ENCODE assay signal across 22 cellular contexts in the genomic region with DNA sequence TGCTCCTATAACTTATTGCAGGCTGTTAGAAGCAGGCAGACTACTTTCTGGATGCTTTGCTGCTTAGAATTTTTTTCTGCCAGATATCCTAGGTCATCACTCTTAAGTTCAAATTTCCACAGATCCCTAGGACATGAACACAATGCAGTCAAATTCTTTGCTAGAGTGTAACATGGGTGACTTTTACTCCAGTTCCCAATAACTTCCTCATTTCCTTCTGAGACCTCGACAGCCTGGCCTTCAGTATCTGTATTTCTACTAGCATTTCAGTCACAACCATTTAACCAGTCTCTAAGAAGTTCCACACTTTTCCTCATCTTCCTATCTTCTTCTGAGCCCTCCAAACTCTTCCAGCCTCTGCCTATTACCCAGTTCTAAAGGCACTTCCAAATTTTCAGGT.
"Had no signal": no experiment of that assay in that cellular context is flagged by ENCODE, and none has a peak within 500 bp of the region (broad histone marks: within the 10 kb centered on the region; RNA-seq: fewer than 3 reads in every experiment).

No MANE protein-coding gene starts in this region.

- FAIRE-seq: frontal cortex, TTC549 had no signal

- H3K36me3 ChIP-seq: adrenal gland, ascending aorta, brain microvascular endothelial cell, esophagus muscularis mucosa, neutrophil, ovary, prostate gland, spleen, thoracic aorta had no signal

- ATAC-seq: activated T-cell treated with anti-CD3 and anti-CD28 coated beads, Interleukin-2, amount 50 U/mL, for 4 hours had no signal

- H3K4me1 ChIP-seq: adrenal gland, ascending aorta, prostate gland had no signal

- H3K27ac ChIP-seq: adrenal gland, ascending aorta, brain microvascular endothelial cell, esophagus muscularis mucosa, neutrophil, ovary, prostate gland, spleen, thoracic aorta had no signal

- H3K4me3 ChIP-seq: adrenal gland, ascending aorta, esophagus muscularis mucosa, ovary, prostate gland, spleen, thoracic aorta had no signal

- H3K9me3 ChIP-seq: adrenal gland, ascending aorta, esophagus muscularis mucosa, neutrophil, ovary, prostate gland, thoracic aorta had no signal

- H3K27me3 ChIP-seq: adrenal gland, ascending aorta, brain microvascular endothelial cell, esophagus muscularis mucosa, neutrophil, ovary, spleen had no signal

- DNase-seq: activated B cell treated with CpG ODN at 0.5 μM for 24 hours; activated CD4-positive, alpha-beta T cell treated with anti-CD3 and anti-CD28 coated beads for 36 hours; activated CD4-positive, alpha-beta T cell treated with anti-CD3 and anti-CD28 coated beads, Interleukin-2, amount 50 U/mL, for 48 hours; activated CD8-positive, alpha-beta memory T cell treated with anti-CD3 and anti-CD28 coated beads, Interleukin-2, amount 50 U/mL, for 48 hours; activated naive CD4-positive, alpha-beta T cell; activated T-cell treated with anti-CD3 and anti-CD28 coated beads, Interleukin-2, amount 50 U/mL, for 4 hours; adrenal gland; brain microvascular endothelial cell; caudate nucleus; glutamatergic neuron; hypothalamus; ovary; spleen; stimulated activated CD4-positive, alpha-beta T cell treated with anti-CD3 and anti-CD28 coated beads, Interleukin-4, amount 100 ng/mL, for 1 hour; stimulated activated naive CD4-positive, alpha-beta T cell had no signal
